Comparison of ENCODE assay signal across 10 cellular contexts in genomic region chr12:33605776-33606175, GRCh38.
DNase-seq lines count a peak whose midpoint lies in the region; ATAC-seq, FAIRE-seq and TF ChIP-seq lines count a peak whose summit lies in the region.
"Had no signal": no experiment of that assay in that cellular context is flagged by ENCODE, and none has a peak within 500 bp of the region (broad histone marks: within the 10 kb centered on the region; RNA-seq: fewer than 3 reads in every experiment).

No MANE protein-coding gene starts in this region.

- no peak overlapping the region for H2AFZ ChIP-seq in H9 (ENCODE audit: low read length)

- TF ChIP-seq EP300 in A549 (IDR thresholded peaks at IDR 0.05) = no peak

- H3K4me1 Mint-ChIP-seq in H9 = peaks cover 2 to 5% of the 10 kb centered on the region in 2 experiments; a peak in 2 of 4 replicates

- CTCF ChIA-PET in A549 (lab: Yijun Ruan, JAX) = no interaction called here

- H3K36me3 Mint-ChIP-seq in H9 (ENCODE audit: insufficient read depth in 1 of 3, low read depth in 3 of 3) = peaks cover 0 to 4% (median 0%) of the 10 kb centered on the region in 3 experiments; a peak in 1 of 7 replicates

- no peak overlapping the region for H3T11ph ChIP-seq in H9 (ENCODE audit: low read length)

- H3K27ac ChIP-seq in A549 (no peak overlapping the region), H9 (ENCODE audit: insufficient read length, low read depth, low read length) (no peak overlapping the region), thyroid gland (no peak overlapping the region)

- no peaks in the 10 kb centered on the region for H4K20me1 ChIP-seq in H9 (ENCODE audit: control insufficient read depth, insufficient read depth, insufficient read length)

- no peak overlapping the region for H3K4me3 ChIP-seq in A549
- no peak overlapping the region for H3K4me3 ChIP-seq in NT2/D1 (ENCODE audit: insufficient read length, low read depth)
- H3K4me3 ChIP-seq in fibroblast of mammary gland (ENCODE audit: control insufficient read depth, low read depth, low read length) = no peak overlapping the region
- H3K4me3 ChIP-seq in thyroid gland (replicated peaks in 1 of 3) = no peak overlapping the region

- no peaks in the 10 kb centered on the region for H3K79me1 ChIP-seq in H9 (ENCODE audit: insufficient read depth, low read depth, low read length, poor library complexity, severe bottlenecking)

- no peak overlapping the region for H3K18ac ChIP-seq in H9 (ENCODE audit: insufficient read length, low read depth, low read length)

- H3K4me1 ChIP-seq in A549 = no peaks in the 10 kb centered on the region
- no peaks in the 10 kb centered on the region for H3K4me1 ChIP-seq in H9 (ENCODE audit: insufficient read depth, low read length)
- no peaks in the 10 kb centered on the region for H3K4me1 ChIP-seq in NT2/D1 (ENCODE audit: insufficient read depth, insufficient read length)
- no peaks in the 10 kb centered on the region for H3K4me1 ChIP-seq in thyroid gland

- no peak overlapping the region for H2AK5ac ChIP-seq in H9 (ENCODE audit: insufficient read length, low read length)

- H2BK15ac ChIP-seq in H9 (ENCODE audit: low read depth, low read length) = no peak overlapping the region

- no peak overlapping the region for H3K4me3 Mint-ChIP-seq in H9

- H3K9me3 Mint-ChIP-seq in H9 = no peaks in the 10 kb centered on the region; a peak in 1 of 5 replicates

- H3K36me3 ChIP-seq in NT2/D1 (ENCODE audit: insufficient read depth, insufficient read length, low read length) (no peaks in the 10 kb centered on the region), thyroid gland (no peaks in the 10 kb centered on the region)

- TF ChIP-seq POLR2A in A549 (IDR thresholded peaks at IDR 0.05; ENCODE audit: low read length) = no peak
- TF ChIP-seq POLR2A in thyroid gland (IDR thresholded peaks at IDR 0.05) = no peak

- POLR2A ChIA-PET in A549 (lab: Yijun Ruan, JAX) = interaction anchor here (1.2 kb wide), 1 partner anchor 658 kb away, joined by 3 read pairs; no protein-coding TSS in a partner anchor

- no peak overlapping the region for H4K8ac ChIP-seq in H9 (replicated peaks; ENCODE audit: insufficient read length, low read depth, low read length)

- H3K9ac ChIP-seq in H9 (ENCODE audit: extremely low read depth, insufficient read length, low read length) (no peak overlapping the region), NT2/D1 (ENCODE audit: insufficient read length, low read depth) (no peak overlapping the region)

- peak; percentile 13 for FAIRE-seq in A549 (lab: Jason Lieb, UNC)

- H3K4me2 ChIP-seq in A549 = no peak overlapping the region
- no peak overlapping the region for H3K4me2 ChIP-seq in H9 (ENCODE audit: insufficient read depth, insufficient read length, low read length)

- no peaks in the 10 kb centered on the region for H3K79me2 ChIP-seq in H9 (ENCODE audit: insufficient read depth, low read length)

- no peak overlapping the region for H3K23ac ChIP-seq in H9 (ENCODE audit: insufficient read length, low read depth, low read length)

- DNase-seq in A549 (ENCODE audit: low read depth in 1 of 2, low spot score in 1 of 2) (peak; percentile 3 to 43), H9 (no peak), NT2/D1 (ENCODE audit: low read depth, low spot score) (peak; percentile 52), fibroblast of mammary gland (ENCODE audit: low read depth) (peak; percentile 2), T1000 (lab: John Stamatoyannopoulos, UW) (no peak), thyroid gland (no peak), NCI-H2196 treated with DMSO at 0.1 percent for 48 hours (lab: John Stamatoyannopoulos, UW; ENCODE audit: unreplicated experiment) (no peak)
- DNase-seq: aorta, T-helper 2 cell had no signal

- H4K5ac ChIP-seq in H9 (ENCODE audit: insufficient read length, low read depth, low read length) = no peak overlapping the region

- no peaks in the 10 kb centered on the region for H3K27me3 ChIP-seq in H9 (ENCODE audit: insufficient read depth, low read length)
- no peaks in the 10 kb centered on the region for H3K27me3 ChIP-seq in NT2/D1 (ENCODE audit: insufficient read depth, insufficient read length)
- H3K27me3 ChIP-seq in thyroid gland = no peaks in the 10 kb centered on the region

- H3K14ac ChIP-seq in H9 (ENCODE audit: insufficient read depth, low read length) = no peak overlapping the region

- H3K27ac Mint-ChIP-seq in H9 = no peak overlapping the region

- no peak overlapping the region for H3K4ac ChIP-seq in H9 (ENCODE audit: low read depth, low read length)

- no peak overlapping the region for H4K91ac ChIP-seq in H9 (ENCODE audit: insufficient read length, low read depth, low read length)

- no peak overlapping the region for H3K56ac ChIP-seq in H9 (ENCODE audit: insufficient read length, low read depth, low read length)

- H2BK5ac ChIP-seq in H9 (ENCODE audit: insufficient read length, low read length) = no peak overlapping the region

- no peaks in the 10 kb centered on the region for H3K9me3 ChIP-seq in A549
- H3K9me3 ChIP-seq in H9 (ENCODE audit: control insufficient read depth, low read depth, low read length) = no peaks in the 10 kb centered on the region
- H3K9me3 ChIP-seq in NT2/D1 (ENCODE audit: insufficient read depth, low read length) = no peaks in the 10 kb centered on the region
- H3K9me3 ChIP-seq in thyroid gland = no peaks in the 10 kb centered on the region

- no peaks in the 10 kb centered on the region for H3K27me3 Mint-ChIP-seq in H9 (ENCODE audit: low read depth)

- TF ChIP-seq RAD21 in A549 (conservative IDR thresholded peaks at IDR 0.05 in 1 of 2, IDR thresholded peaks at IDR 0.05 in 1 of 2) = 0 out of 5 replicates have a peak, but pooled peaks of 1 of the 2 experiments have one; percentile 2

- 18% methylated on average over 2 of the region's 2 CpGs for WGBS in A549 (ENCODE audit: missing lambda C conversion rate)
- no CpG with 5 or more reads among the region's 2 CpGs for WGBS in H9 (ENCODE audit: extremely low coverage, insufficient read length, low lambda C conversion rate)
- WGBS in thyroid gland, 2 donors = 41 to 42% methylated on average over 2 of the region's 2 CpGs

- H2BK120ac ChIP-seq in H9 (ENCODE audit: low read depth, low read length, poor library complexity, severe bottlenecking) = no peak overlapping the region

- peak; percentile 39 to 57; a peak in 2 of 6 replicates for ATAC-seq in A549
- ATAC-seq in GM18519 (IDR thresholded peaks at IDR 0.05; ENCODE audit: low FRiP score, unreplicated experiment) = no peak

- intact Hi-C loops in thyroid gland (cut with DNase I) = no loop called here

- TF ChIP-seq CTCF in A549 (IDR thresholded peaks at IDR 0.05) = peak; percentile 15; the same call in 1 of the 3 replicates
- peak; percentile 67 for TF ChIP-seq CTCF in H9 (conservative IDR thresholded peaks at IDR 0.05)
- TF ChIP-seq CTCF in fibroblast of mammary gland (conservative IDR thresholded peaks at IDR 0.05; ENCODE audit: control insufficient read depth, insufficient read depth, low read depth, low read length) = peak; percentile 10
- TF ChIP-seq CTCF in thyroid gland (IDR thresholded peaks at IDR 0.05) = no peak

- H2BK12ac ChIP-seq in H9 (ENCODE audit: insufficient read length, low read depth, low read length) = no peak overlapping the region

- no peak overlapping the region for H2BK20ac ChIP-seq in H9 (ENCODE audit: low read depth, low read length, poor library complexity, severe bottlenecking)

- H3K23me2 ChIP-seq in H9 (ENCODE audit: insufficient read length, low read depth, low read length, poor library complexity, severe bottlenecking) = no peaks in the 10 kb centered on the region

TF ChIP-seq in A549, 52 proteins besides CTCF, POLR2A, EP300 and RAD21:
- no peak for TF ChIP-seq HEYL (CRISPR knock-in tag; IDR thresholded peaks at IDR 0.05)
- no peak for TF ChIP-seq ZSCAN20 (CRISPR knock-in tag; IDR thresholded peaks at IDR 0.05)
- no peak for TF ChIP-seq RNF2 (IDR thresholded peaks at IDR 0.05; ENCODE audit: borderline replicate concordance, low read depth)
- no peak for TF ChIP-seq ZNF302 (CRISPR knock-in tag; IDR thresholded peaks at IDR 0.05)

Comparison
In these comparisons a context has a peak if more than half of its experiments do, and no peak if none do; other contexts are left out.
1. DNase-seq: peak in A549 (2 of 2), NT2/D1 (single experiment) and fibroblast of mammary gland (single experiment); none in H9 (single experiment), T1000 (single experiment), thyroid gland (0 of 2) and NCI-H2196 treated with DMSO at 0.1 percent for 48 hours (single experiment).
2. CTCF ChIP-seq: peak in A549 (single experiment), H9 (single experiment) and fibroblast of mammary gland (single experiment); none in thyroid gland (0 of 6).